ENCODE assay signal across 9 cellular contexts in genomic region chr13:101757446-101758039, GRCh38.
DNase-seq lines count a peak whose midpoint lies in the region; ATAC-seq and TF ChIP-seq lines count a peak whose summit lies in the region.
"Had no signal": no experiment of that assay in that cellular context is flagged by ENCODE, and none has a peak within 500 bp of the region (broad histone marks: within the 10 kb centered on the region; RNA-seq: fewer than 3 reads in every experiment).

No MANE protein-coding gene starts in this region.

- dilution Hi-C loops in IMR-90 (cut with HindIII; ENCODE audit: low sequenced_read_pairs, unreplicated experiment), result no loop called here

- H3K27ac ChIP-seq in IMR-90 (ENCODE audit: insufficient read depth, low read length) (no peak overlapping the region), Panc1 (ENCODE audit: low read length) (no peak overlapping the region), neural cell (ENCODE audit: low read length) (no peak overlapping the region)

- H3K14ac ChIP-seq in IMR-90 (replicated peaks; ENCODE audit: low read depth, low read length), result no peak overlapping the region

- H3K4me2 ChIP-seq in IMR-90 (ENCODE audit: low read depth, low read length) (no peak overlapping the region), neural cell (ENCODE audit: low read length) (no peak overlapping the region)

- no TSS peak for BruUV-seq in IMR-90 (replicated peaks; lab: Mats Ljungman, UMichigan)
- BruUV-seq in Panc1 (replicated peaks; lab: Mats Ljungman, UMichigan), result no TSS peak

- no peaks in the 10 kb centered on the region for H4K20me1 ChIP-seq in IMR-90 (ENCODE audit: insufficient read depth, low read length)
- H4K20me1 ChIP-seq in neural cell (ENCODE audit: insufficient read depth), result no peaks in the 10 kb centered on the region

- no peaks in the 10 kb centered on the region for H3K79me2 ChIP-seq in neural cell (replicated peaks; ENCODE audit: insufficient read depth, low read length)

- H2BK120ac ChIP-seq in IMR-90 (ENCODE audit: low read depth, low read length), result no peak overlapping the region

- TF ChIP-seq CTCF in IMR-90 (conservative IDR thresholded peaks at IDR 0.05; ENCODE audit: low read depth, low read length) (peak; percentile 73), Panc1 (IDR thresholded peaks at IDR 0.05) (peak; percentile 46; the same call in 1 of the 2 replicates), epithelial cell of proximal tubule (conservative IDR thresholded peaks at IDR 0.05; ENCODE audit: low read depth, low read length) (peak; percentile 76), neural cell (IDR thresholded peaks at IDR 0.05; ENCODE audit: poor library complexity, severe bottlenecking) (peak; percentile 80)

- no peak overlapping the region for H4K8ac ChIP-seq in IMR-90 (ENCODE audit: low read depth in 2 of 2, low read length in 2 of 2)

- ATAC-seq in GM21515 (IDR thresholded peaks at IDR 0.05; ENCODE audit: unreplicated experiment), result peak; percentile 81
- peak; percentile 73; the same call in 1 of the 2 replicates for ATAC-seq in IMR-90 (ENCODE audit: low read depth)
- peak; percentile 81; the same call in 1 of the 2 replicates for ATAC-seq in Panc1
- ATAC-seq in GM21367 (IDR thresholded peaks at IDR 0.05; ENCODE audit: unreplicated experiment), result no peak

- H4K5ac ChIP-seq in IMR-90 (ENCODE audit: low read depth, low read length), result no peak overlapping the region

- H2BK5ac ChIP-seq in IMR-90 (ENCODE audit: low read depth, low read length, poor library complexity, severe bottlenecking), result no peak overlapping the region

- no peaks in the 10 kb centered on the region for H3F3A ChIP-seq in neural cell (ENCODE audit: insufficient read depth, low read length, poor library complexity, severe bottlenecking)

- no peaks in the 10 kb centered on the region for H3K79me1 ChIP-seq in IMR-90 (ENCODE audit: low read depth in 1 of 2, low read length in 2 of 2)

- no CpG with 5 or more reads among the region's 1 CpG for WGBS in IMR-90 (ENCODE audit: extremely low coverage in 2 of 2, insufficient read length in 1 of 2), 2 experiments

- H3K9me3 ChIP-seq in IMR-90 (ENCODE audit: control insufficient read depth, insufficient read depth, low read length), result no peaks in the 10 kb centered on the region
- H3K9me3 ChIP-seq in Panc1 (ENCODE audit: control insufficient read depth, insufficient read depth, low read depth, low read length), result no peaks in the 10 kb centered on the region
- H3K9me3 ChIP-seq in neural cell (ENCODE audit: low read length), result no peaks in the 10 kb centered on the region

- TF ChIP-seq POLR2A in IMR-90 (IDR thresholded peaks at IDR 0.05; ENCODE audit: low read depth, low read length), result no peak

- no peak overlapping the region for H4K91ac ChIP-seq in IMR-90 (ENCODE audit: insufficient read depth, low read depth, low read length)

- H3K9me2 ChIP-seq in neural cell (ENCODE audit: insufficient read depth, low read length), result no peaks in the 10 kb centered on the region

- no peak overlapping the region for H3K18ac ChIP-seq in IMR-90 (ENCODE audit: low read depth, low read length)

- no peak overlapping the region for H2BK20ac ChIP-seq in IMR-90 (ENCODE audit: low read depth, low read length)

- H3K4me1 ChIP-seq in IMR-90 (ENCODE audit: control insufficient read depth, insufficient read depth, low read length) (no peaks in the 10 kb centered on the region), Panc1 (ENCODE audit: control insufficient read depth, insufficient read depth, low read length) (no peaks in the 10 kb centered on the region; the same call in 1 of the 2 replicates)

- TF ChIP-seq EP300 in neural cell (conservative IDR thresholded peaks at IDR 0.05; ENCODE audit: poor library complexity, severe bottlenecking), result no peak

- no peaks in the 10 kb centered on the region for H3K9me1 ChIP-seq in IMR-90 (ENCODE audit: insufficient read depth, low read length)

- peak; percentile 23 for DNase-seq in GF-D8 (lab: John Stamatoyannopoulos, UW)
- DNase-seq in IMR-90, result peak; percentile 50
- DNase-seq in Panc1 (ENCODE audit: low read depth, low spot score), result peak; percentile 13
- DNase-seq in epithelial cell of proximal tubule (ENCODE audit: low read depth), result no peak
- DNase-seq in NOMO-1 treated with dmso at 0.1 percent for 144 hours (lab: John Stamatoyannopoulos, UW; ENCODE audit: unreplicated experiment), result no peak
- DNase-seq: activated B cell treated with CpG ODN at 0.5 μM for 24 hours had no signal

- CTCF ChIA-PET in IMR-90 (lab: Yijun Ruan, JAX), result interaction anchor here (0.6 to 1.9 kb wide), 10 partner anchors 9 to 613 kb away, joined by 3 to 6 read pairs (median 4); no protein-coding TSS in a partner anchor
- CTCF ChIA-PET in Panc1 (lab: Charles Lee), result interaction anchor here (0.6 to 1.3 kb wide), 3 partner anchors 243 to 1184 kb away, joined by 3 to 10 read pairs (median 4); no protein-coding TSS in a partner anchor

- intact Hi-C loops in IMR-90 (cut with micrococcal nuclease) (loop anchor here (1.0 to 2.0 kb wide), 3 partner anchors 243 to 612 kb away; partner anchors contain the start of gene ITGBL1), Panc1 (cut with micrococcal nuclease; ENCODE audit: unreplicated experiment) (loop anchor here (1.0 to 5.0 kb wide), 2 partner anchors 243 to 610 kb away; no protein-coding TSS in a partner anchor)

- no peak overlapping the region for H3K56ac ChIP-seq in IMR-90 (ENCODE audit: extremely low read depth, insufficient read depth, low read length)

- H3K4me3 ChIP-seq in IMR-90 (ENCODE audit: insufficient read depth, low read depth, low read length) (no peak overlapping the region), Panc1 (ENCODE audit: low read depth in 2 of 2, low read length in 2 of 2) (no peak overlapping the region), epithelial cell of proximal tubule (ENCODE audit: low read depth, low read length) (no peak overlapping the region), neural cell (ENCODE audit: low read length) (no peak overlapping the region)

- H2AK9ac ChIP-seq in IMR-90 (replicated peaks; ENCODE audit: low read depth, low read length, poor library complexity), result no peak overlapping the region

- in situ Hi-C loops in IMR-90 (cut with MboI; ENCODE audit: low sequenced_read_pairs), result loop anchor here (5.0 to 10.0 kb wide), 2 partner anchors 240 to 613 kb away; no protein-coding TSS in a partner anchor
- in situ Hi-C loops in Panc1 (cut with HindIII; ENCODE audit: low pct_unique_long_range_greater_than_20kb, low sequenced_read_pairs), result no loop called here

- no peak overlapping the region for H3K23ac ChIP-seq in IMR-90 (ENCODE audit: low read depth, low read length)

- H3K36me3 ChIP-seq in IMR-90 (ENCODE audit: control insufficient read depth, insufficient read depth, low read length), result no peaks in the 10 kb centered on the region
- no peaks in the 10 kb centered on the region for H3K36me3 ChIP-seq in Panc1 (ENCODE audit: control insufficient read depth, insufficient read depth, low read length)
- no peaks in the 10 kb centered on the region for H3K36me3 ChIP-seq in neural cell (ENCODE audit: insufficient read depth, low read length)

- TF ChIP-seq RAD21 in IMR-90 (IDR thresholded peaks at IDR 0.05; ENCODE audit: low read length) (peak; percentile 80), neural cell (conservative IDR thresholded peaks at IDR 0.05) (peak; percentile 91)

- H3K27me3 ChIP-seq in IMR-90 (ENCODE audit: control insufficient read depth, insufficient read depth, low read length) (peaks cover 2% of the 10 kb centered on the region; the same call in 1 of the 2 replicates), Panc1 (ENCODE audit: control insufficient read depth, insufficient read depth, low read length) (no peaks in the 10 kb centered on the region), neural cell (ENCODE audit: insufficient read depth, low read depth, low read length) (no peaks in the 10 kb centered on the region)

- no peak overlapping the region for H2BK15ac ChIP-seq in IMR-90 (ENCODE audit: low read depth, low read length)

- POLR2A ChIA-PET in IMR-90 (lab: Charles Lee; ENCODE audit: unreplicated experiment), result no interaction called here
- POLR2A ChIA-PET in Panc1 (lab: Charles Lee), result no interaction called here

- no peak overlapping the region for H3K9ac ChIP-seq in IMR-90 (ENCODE audit: low read depth, low read length)
- no peak overlapping the region for H3K9ac ChIP-seq in neural cell (ENCODE audit: low read length)

- H2AFZ ChIP-seq in IMR-90 (replicated peaks; ENCODE audit: low read length, poor library complexity) (no peak overlapping the region), neural cell (ENCODE audit: low read depth, low read length) (no peak overlapping the region)

- H2AK5ac ChIP-seq in IMR-90 (ENCODE audit: low read depth, low read length), result no peak overlapping the region

- no peak overlapping the region for H3K4ac ChIP-seq in IMR-90 (ENCODE audit: low read depth, low read length)

TF ChIP-seq in IMR-90, 13 proteins besides CTCF, POLR2A, EP300 and RAD21:
- TF ChIP-seq SMC3 (IDR thresholded peaks at IDR 0.05; ENCODE audit: low read depth, low read length), result peak; percentile 71
- TF ChIP-seq RFX5 (IDR thresholded peaks at IDR 0.05; ENCODE audit: low read depth, low read length), result no peak

TF ChIP-seq in neural cell, 6 proteins besides CTCF, POLR2A, EP300 and RAD21 (continues in another document):
- TF ChIP-seq TAF1 (IDR thresholded peaks at IDR 0.05; ENCODE audit: low read depth), result no peak
- TF ChIP-seq POLR2AphosphoS5 (IDR thresholded peaks at IDR 0.05), result no peak
- no peak for TF ChIP-seq REST (IDR thresholded peaks at IDR 0.05; ENCODE audit: borderline replicate concordance)

Comparison
In these comparisons a context has a peak if more than half of its experiments do, and no peak if none do; other contexts are left out.
1. DNase-seq: peak in GF-D8 (single experiment), IMR-90 (single experiment) and Panc1 (single experiment); none in epithelial cell of proximal tubule (single experiment) and NOMO-1 treated with dmso at 0.1 percent for 144 hours (single experiment).
2. Peak in every context shown above with its lines, with median percentiles within 50 percentile points of each other: CTCF ChIP-seq.